In genomic region chr14:68796418-68797101, GRCh38 we compare ENCODE assay signal across 9 cellular contexts. TPM values are rescaled to one million over a fixed set of nuclear protein-coding genes. Genes with fewer than 3 reads are reported as not detected.
DNase-seq lines count a peak whose midpoint lies in the region; FAIRE-seq and TF ChIP-seq lines count a peak whose summit lies in the region.
"Had no signal": no experiment of that assay in that cellular context is flagged by ENCODE, and none has a peak within 500 bp of the region (broad histone marks: within the 10 kb centered on the region; RNA-seq: fewer than 3 reads in every experiment).

No MANE protein-coding gene starts in this region.

- H3K4me3 Mint-ChIP-seq in CD4-positive, alpha-beta memory T cell, result peak overlapping the region; percentile 88 to 95 (median 94)
- peak overlapping the region; percentile 98 for H3K4me3 Mint-ChIP-seq in neural crest cell

- TF ChIP-seq POLR2A in H1 (IDR thresholded peaks at IDR 0.05; ENCODE audit: control extremely low read depth in 1 of 2, low read depth in 2 of 2, low read length in 2 of 2), result no peak

- WGBS in H1 (ENCODE audit: extremely low coverage in 1 of 2, insufficient coverage in 1 of 2, insufficient read length in 1 of 2, insufficient replicate concordance in 2 of 2, low coverage in 1 of 2, low lambda C conversion rate in 2 of 2, missing lambda C conversion rate in 1 of 2), 2 experiments, result 9% methylated on average over 5 of the region's 5 CpGs; no CpG with 5 or more reads in 1 of the 2 experiments

- peak overlapping the region; percentile 99 for H3K27ac ChIP-seq in CD4-positive, alpha-beta memory T cell (ENCODE audit: low read depth, low read length)
- H3K27ac ChIP-seq in OCI-LY7 (ENCODE audit: low read depth, low read length, poor library complexity, severe bottlenecking) (peak overlapping the region; percentile 92), H1 (ENCODE audit: low read depth, low read length) (peak overlapping the region; percentile 98)

- H3K9ac ChIP-seq in H1 (replicated peaks in 1 of 4; ENCODE audit: extremely low read depth in 1 of 4, low read depth in 3 of 4, low read length in 3 of 4), result peak overlapping the region in 3 of 4 experiments; percentile 24 to 97 (median 97); a peak in 5 of 7 replicates

- H3K27me3 Mint-ChIP-seq in CD4-positive, alpha-beta memory T cell, result peaks cover 0 to 8% of the 10 kb centered on the region in 2 donors
- peaks cover 29% of the 10 kb centered on the region for H3K27me3 Mint-ChIP-seq in neural crest cell (ENCODE audit: low read depth)

- intact Hi-C loops in CD4-positive, alpha-beta memory T cell (cut with micrococcal nuclease), result loop anchor here (1.0 kb wide), 1 partner anchor 20 kb away; no protein-coding TSS in a partner anchor
- intact Hi-C loops in OCI-LY7 (cut with micrococcal nuclease; ENCODE audit: unreplicated experiment) (loop anchor here (1.0 kb wide), 1 partner anchor 10 kb away; no protein-coding TSS in a partner anchor), posterior vena cava (cut with DNase I) (loop anchor here in 1 of 2 donors (10.0 kb wide), 1 partner anchor 252 kb away; no protein-coding TSS in a partner anchor)

- no peaks in the 10 kb centered on the region for H3K9me3 ChIP-seq in CD4-positive, alpha-beta memory T cell (ENCODE audit: control insufficient read depth in 1 of 2, low read length in 2 of 2)
- H3K9me3 ChIP-seq in OCI-LY7 (ENCODE audit: low read length) (peaks cover 24% of the 10 kb centered on the region), H1 (ENCODE audit: insufficient read depth in 2 of 2, low read depth in 1 of 2, low read length in 1 of 2) (peaks cover 0 to 4% of the 10 kb centered on the region in 2 experiments; a peak in 1 of 4 replicates)

- peak overlapping the region; percentile 88 to 98 for H3K4me3 ChIP-seq in CD4-positive, alpha-beta memory T cell (ENCODE audit: low read length in 2 of 2)
- H3K4me3 ChIP-seq in OCI-LY7 (ENCODE audit: low read depth, low read length, poor library complexity, severe bottlenecking) (peak overlapping the region; percentile 87), H1 (ENCODE audit: extremely low read depth in 1 of 4, insufficient read depth in 2 of 4, low read depth in 3 of 4, low read length in 4 of 4) (peak overlapping the region; percentile 79 to 99 (median 94))

- peaks cover 0 to 12% (median 3%) of the 10 kb centered on the region in 8 donors for H3K9me3 Mint-ChIP-seq in CD4-positive, alpha-beta memory T cell
- peaks cover 6% of the 10 kb centered on the region for H3K9me3 Mint-ChIP-seq in neural crest cell

- BruUV-seq in OCI-LY7 (replicated peaks; lab: Mats Ljungman, UMichigan), result no TSS peak

- H3K4me2 ChIP-seq in OCI-LY7 (ENCODE audit: low read length), result peak overlapping the region; percentile 73
- H3K4me2 ChIP-seq in H1 (ENCODE audit: insufficient read depth in 1 of 2, low read depth in 2 of 2, low read length in 2 of 2), result peak overlapping the region; percentile 96 to 97

- CTCF ChIA-PET in CD4-positive, alpha-beta memory T cell (lab: Charles Lee; ENCODE audit: partially characterized antibody), result interaction anchor here (0.6 to 5.2 kb wide), 11 partner anchors 9 to 547 kb away, joined by 3 to 107 read pairs (median 4); no protein-coding TSS in a partner anchor
- CTCF ChIA-PET in OCI-LY7 (lab: Charles Lee; ENCODE audit: unreplicated experiment), result no interaction called here
- CTCF ChIA-PET in H1 (lab: Charles Lee; ENCODE audit: partially characterized antibody), result interaction anchor here (0.6 to 5.4 kb wide), 6 partner anchors 11 to 435 kb away, joined by 3 to 54 read pairs (median 4); no protein-coding TSS in a partner anchor

- POLR2A ChIA-PET in CD4-positive, alpha-beta memory T cell (lab: Charles Lee; ENCODE audit: partially characterized antibody), result interaction anchor here (0.9 to 22.3 kb wide), 13 partner anchors 17 to 859 kb away, joined by 4 to 1973 read pairs (median 10); no protein-coding TSS in a partner anchor
- POLR2A ChIA-PET in OCI-LY7 (lab: Charles Lee), result interaction anchor here (1.1 to 3.4 kb wide), 5 partner anchors 9 to 289 kb away, joined by 3 to 51 read pairs (median 5); no protein-coding TSS in a partner anchor
- POLR2A ChIA-PET in H1 (lab: Charles Lee; ENCODE audit: partially characterized antibody), result interaction anchor here (0.6 to 3.7 kb wide), 12 partner anchors 9 to 879 kb away, joined by 3 to 76 read pairs (median 6); no protein-coding TSS in a partner anchor

- no peaks in the 10 kb centered on the region for H3K9me2 ChIP-seq in OCI-LY7 (ENCODE audit: insufficient read depth, low read length)

- H2BK120ac ChIP-seq in H1 (replicated peaks; ENCODE audit: low read depth, low read length), result peak overlapping the region; percentile 30

- peak overlapping the region; percentile 18 for H4K5ac ChIP-seq in H1 (ENCODE audit: insufficient read length, low read depth, low read length)

- H2BK5ac ChIP-seq in H1 (ENCODE audit: low read depth, low read length), result peak overlapping the region; percentile 99

- no peak overlapping the region for H4K8ac ChIP-seq in H1 (ENCODE audit: extremely low read depth, insufficient read depth, low read length)

- peak overlapping the region; percentile 75 for H3K56ac ChIP-seq in H1 (replicated peaks; ENCODE audit: insufficient read length, low read depth, low read length)

- H2BK15ac ChIP-seq in H1 (ENCODE audit: low read length), result no peak overlapping the region

- H3K79me1 ChIP-seq in H1 (ENCODE audit: low read depth, low read length), result no peaks in the 10 kb centered on the region

- H3K27ac Mint-ChIP-seq in CD4-positive, alpha-beta memory T cell, result peak overlapping the region; percentile 98 to 100 (median 99)
- H3K27ac Mint-ChIP-seq in neural crest cell (ENCODE audit: unreplicated experiment), result no peak overlapping the region

- peak overlapping the region; percentile 88 for H3K18ac ChIP-seq in H1 (ENCODE audit: extremely low read depth, low read length)

- TF ChIP-seq RAD21 in H1 (IDR thresholded peaks at IDR 0.05 in 1 of 2, conservative IDR thresholded peaks at IDR 0.05 in 1 of 2; ENCODE audit: low read depth in 2 of 2, low read length in 2 of 2), result no peak; a peak in 1 of 4 replicates

- peak in 1 of 2 experiments; percentile 82; a peak in 1 of 3 replicates for TF ChIP-seq EP300 in H1 (IDR thresholded peaks at IDR 0.05; ENCODE audit: borderline replicate concordance in 1 of 2, low read depth in 2 of 2, low read length in 2 of 2)

- H3K36me3 ChIP-seq in CD4-positive, alpha-beta memory T cell (ENCODE audit: insufficient read depth, low read length), result peaks cover 3% of the 10 kb centered on the region
- peaks cover 20% of the 10 kb centered on the region for H3K36me3 ChIP-seq in OCI-LY7 (ENCODE audit: insufficient read depth, low read length)
- no peaks in the 10 kb centered on the region; a peak in 1 of 8 replicates for H3K36me3 ChIP-seq in H1 (ENCODE audit: control insufficient read depth in 2 of 4, insufficient read depth in 4 of 4, low read length in 3 of 4)

- peak; percentile 69 for FAIRE-seq in H1 (lab: Jason Lieb, UNC)
- FAIRE-seq: endometrium had no signal

- H2BK20ac ChIP-seq in H1 (ENCODE audit: low read length), result no peak overlapping the region

- no peaks in the 10 kb centered on the region for H3K27me3 ChIP-seq in CD4-positive, alpha-beta memory T cell (ENCODE audit: insufficient read depth, low read length)
- no peaks in the 10 kb centered on the region for H3K27me3 ChIP-seq in H1 (replicated peaks in 1 of 4; ENCODE audit: control insufficient read depth in 3 of 4, extremely low read depth in 1 of 4, insufficient read depth in 3 of 4, low read length in 3 of 4)

- H2AFZ ChIP-seq in OCI-LY7 (ENCODE audit: low read length) (peak overlapping the region; percentile 40; the same call in 1 of the 2 replicates), H1 (ENCODE audit: low read length) (no peak overlapping the region)

- peaks cover 20% of the 10 kb centered on the region for H3K4me1 ChIP-seq in CD4-positive, alpha-beta memory T cell (ENCODE audit: insufficient read depth, low read length)
- H3K4me1 ChIP-seq in OCI-LY7 (ENCODE audit: insufficient read depth, low read length, poor library complexity, severe bottlenecking) (peaks cover 39% of the 10 kb centered on the region), H1 (replicated peaks in 1 of 4; ENCODE audit: control insufficient read depth in 3 of 4, insufficient read depth in 4 of 4, low read length in 3 of 4) (peaks cover 5 to 14% (median 6%) of the 10 kb centered on the region in 4 experiments; a peak in 6 of 7 replicates)

- peak overlapping the region; percentile 88 for H4K91ac ChIP-seq in H1 (replicated peaks; ENCODE audit: insufficient read length, low read length)

- peak overlapping the region; percentile 2 for H3K4ac ChIP-seq in H1 (replicated peaks; ENCODE audit: insufficient read length, low read depth, low read length)

- no peak overlapping the region for H2AK5ac ChIP-seq in H1 (ENCODE audit: low read depth, low read length)

- H3K4me1 Mint-ChIP-seq in CD4-positive, alpha-beta memory T cell, result peaks cover 23 to 70% (median 30%) of the 10 kb centered on the region in 4 donors
- H3K4me1 Mint-ChIP-seq in neural crest cell, result peaks cover 46% of the 10 kb centered on the region

- TF ChIP-seq CTCF in OCI-LY7 (conservative IDR thresholded peaks at IDR 0.05; ENCODE audit: low read length) (no peak), H1 (IDR thresholded peaks at IDR 0.05; ENCODE audit: control extremely low read depth in 1 of 3, insufficient read depth in 1 of 3, low read depth in 1 of 3, low read length in 3 of 3) (no peak), neural crest cell (conservative IDR thresholded peaks at IDR 0.05) (no peak)

- H3K23me2 ChIP-seq in H1 (ENCODE audit: low read depth, low read length), result peaks cover 14% of the 10 kb centered on the region; the same call in 1 of the 2 replicates

- H4K20me1 ChIP-seq in OCI-LY7 (ENCODE audit: insufficient read depth, low read length) (peaks cover 6% of the 10 kb centered on the region; the same call in 1 of the 2 replicates), H1 (replicated peaks in 1 of 2; ENCODE audit: control insufficient read depth in 1 of 2, insufficient read depth in 2 of 2, low read length in 2 of 2) (peaks cover 8 to 9% of the 10 kb centered on the region in 2 experiments)

- peak overlapping the region; percentile 85; the same call in 1 of the 2 replicates for H2BK12ac ChIP-seq in H1 (ENCODE audit: low read depth, low read length)

- H3K79me2 ChIP-seq in OCI-LY7 (ENCODE audit: insufficient read depth, low read depth, low read length) (peaks cover 30% of the 10 kb centered on the region), H1 (ENCODE audit: control insufficient read depth in 1 of 2, insufficient read depth in 2 of 2, low read length in 2 of 2) (peaks cover 12 to 26% of the 10 kb centered on the region in 2 experiments)

- DNase-seq in CD4-positive, alpha-beta memory T cell, result no peak
- DNase-seq in OCI-LY7 (ENCODE audit: low spot score), result no peak
- peak in 1 of 2 experiments; percentile 60 for DNase-seq in H1 (ENCODE audit: low read depth in 1 of 2, low spot score in 2 of 2)
- no peak for DNase-seq in neural crest cell (ENCODE audit: low read depth, low spot score)
- no peak for DNase-seq in NCI-H1417 treated with DMSO at 0.1 percent for 48 hours (lab: John Stamatoyannopoulos, UW)
- DNase-seq in HPDE6-E6E7 (ENCODE audit: extremely low spot score), result no peak
- no peak for DNase-seq in NCI-H1105 treated with DMSO at 0.1 percent for 48 hours (lab: John Stamatoyannopoulos, UW)
- no peak for DNase-seq in posterior vena cava (ENCODE audit: low spot score)

- no peak overlapping the region for H3K23ac ChIP-seq in H1 (ENCODE audit: insufficient read length)

- no peak overlapping the region for H3K14ac ChIP-seq in H1 (ENCODE audit: insufficient read length)

- peaks cover 3 to 45% of the 10 kb centered on the region in 2 donors for H3K36me3 Mint-ChIP-seq in CD4-positive, alpha-beta memory T cell
- peaks cover 20% of the 10 kb centered on the region for H3K36me3 Mint-ChIP-seq in neural crest cell (ENCODE audit: low read depth)

RNA-seq across cellular contexts. Expression of gene ZFP36L1, which starts 3.7 kb away (rescaled TPM):
- total RNA-seq in CD4-positive, alpha-beta memory T cell, result 100 to 1,000 TPM; 227 to 242 TPM
- polyA plus RNA-seq in CD4-positive, alpha-beta memory T cell, result 100 to 1,000 TPM in 1 of 2 donors, 10 to 100 TPM in 1; 60.3 to 127 TPM
- 24.2 and 25.6 TPM in 2 replicates for total RNA-seq in OCI-LY7 (2014; rRNA removed; shearing (Covaris generic))
- total RNA-seq in OCI-LY7 (2022), result 51.4 and 57.0 TPM in 2 replicates
- total RNA-seq in H1 (2021; fragmentation: NEBNext Ultra II Directional; extraction: Animal tissue kit (Norgen Biotek cat#: 25700)), result 132 TPM in 2 replicates
- polyA plus RNA-seq in H1 (2011; rRNA removed), result 80.4 and 136 TPM in 2 replicates
- polyA plus RNA-seq in H1 (2011; cell fraction: cytosol; rRNA removed), result 61.9 TPM
- 90.3 TPM for polyA plus RNA-seq in H1 (2011; cell fraction: nucleus; rRNA removed)
- 89.6 to 126 TPM (median 117 TPM) in 4 replicates for polyA plus RNA-seq in H1 (2012, experiment 1 of 2)
- polyA plus RNA-seq in H1 (2012, experiment 2 of 2), result 56.1 TPM
- polyA plus RNA-seq in H1 (2013, experiment 1 of 2), result 127 TPM
- polyA plus RNA-seq in H1 (2013, experiment 2 of 2), result 135 TPM
- polyA minus RNA-seq in H1 (2011; rRNA and poly(A)+ RNA removed), result 19.5 and 20.6 TPM in 2 replicates
- 132 TPM for polyA minus RNA-seq in H1 (2011; cell fraction: cytosol; rRNA and poly(A)+ RNA removed)
- polyA minus RNA-seq in H1 (2011; cell fraction: nucleus; rRNA and poly(A)+ RNA removed), result 67.3 TPM
- total RNA-seq in neural crest cell, result 289 and 298 TPM in 2 replicates
- total RNA-seq in posterior vena cava, result 100 to 1,000 TPM; 311 to 319 TPM
